In the genomic region with DNA sequence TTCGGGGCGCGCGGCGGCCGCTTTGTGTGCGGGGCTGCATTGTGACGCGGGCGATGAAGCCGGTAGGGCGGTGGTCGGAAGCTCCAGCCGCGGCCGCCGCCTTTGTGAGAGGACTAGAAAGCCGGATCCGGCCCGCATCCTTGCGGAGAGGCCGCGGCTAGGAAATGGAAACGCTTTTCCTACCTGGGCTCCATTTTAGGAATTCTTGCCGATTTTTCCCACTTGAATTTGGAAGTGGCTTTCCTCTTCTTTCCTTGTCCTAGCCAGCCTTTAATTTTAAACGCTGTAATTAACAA, we compare ENCODE assay signal across 8 cellular contexts. TPM values are rescaled to one million over a fixed set of nuclear protein-coding genes. Genes with fewer than 3 reads are reported as not detected.
A peak's percentile ranks its signal among the peaks of the same experiment; 100 is the strongest.
DNase-seq lines count a peak whose midpoint lies in the region; ATAC-seq lines count a peak whose summit lies in the region.

No MANE protein-coding gene starts in this region.

- POLR2A ChIA-PET in activated CD4-positive, alpha-beta memory T cell treated with anti-CD3 and anti-CD28 coated beads, Interleukin-2, amount 10 ng/mL, durations not matched to agents 7 days and 5 days (lab: Charles Lee) = interaction anchor here (1.0 to 25.0 kb wide), 13 partner anchors 7 to 512 kb away, joined by 3 to 1502 read pairs (median 12); no protein-coding TSS in a partner anchor

- intact Hi-C loops in left ventricle myocardium superior (cut with micrococcal nuclease) = loop anchor here (10.0 kb wide), 1 partner anchor 509 kb away; no protein-coding TSS in a partner anchor

- ATAC-seq in left ventricle myocardium superior = peak; percentile 10

- H3K9me3 ChIP-seq in skeletal muscle tissue (ENCODE audit: control insufficient read depth in 3 of 3, low read length in 3 of 3) = no peaks in the 10 kb centered on the region

- peak overlapping the region; percentile 89 for H3K4me3 Mint-ChIP-seq in activated CD4-positive, alpha-beta memory T cell treated with anti-CD3 and anti-CD28 coated beads, Interleukin-2, amount 10 ng/mL, durations not matched to agents 7 days and 5 days

- H3K36me3 ChIP-seq in skeletal muscle tissue (ENCODE audit: control insufficient read depth in 3 of 3, insufficient read depth in 3 of 3, low read length in 3 of 3) = no peaks in the 10 kb centered on the region

- CTCF ChIA-PET in activated CD4-positive, alpha-beta memory T cell treated with anti-CD3 and anti-CD28 coated beads, Interleukin-2, amount 10 ng/mL, durations not matched to agents 7 days and 5 days (lab: Charles Lee) = interaction anchor here (0.8 to 14.0 kb wide), 7 partner anchors 19 to 513 kb away, joined by 3 to 210 read pairs (median 11); no protein-coding TSS in a partner anchor

- peak overlapping the region; percentile 73 to 77 (median 74) for H3K4me3 ChIP-seq in skeletal muscle tissue (ENCODE audit: low read length in 3 of 3)

- H3K27me3 Mint-ChIP-seq in activated CD4-positive, alpha-beta memory T cell treated with anti-CD3 and anti-CD28 coated beads, Interleukin-2, amount 10 ng/mL, durations not matched to agents 7 days and 5 days = no peaks in the 10 kb centered on the region

- H3K4me1 ChIP-seq in skeletal muscle tissue (ENCODE audit: control insufficient read depth in 3 of 3, insufficient read depth in 3 of 3, low read length in 3 of 3) = peaks cover 0 to 9% (median 0%) of the 10 kb centered on the region in 3 donors

- peaks cover 0 to 4% (median 0%) of the 10 kb centered on the region in 3 donors for H3K27me3 ChIP-seq in skeletal muscle tissue (ENCODE audit: control insufficient read depth in 3 of 3, insufficient read depth in 3 of 3, low read length in 3 of 3)

- peak overlapping the region; percentile 90 for H3K27ac ChIP-seq in skeletal muscle tissue (ENCODE audit: low read depth, low read length)

- peaks cover 33% of the 10 kb centered on the region for H3K4me1 Mint-ChIP-seq in activated CD4-positive, alpha-beta memory T cell treated with anti-CD3 and anti-CD28 coated beads, Interleukin-2, amount 10 ng/mL, durations not matched to agents 7 days and 5 days

- peaks cover 51% of the 10 kb centered on the region for H3K36me3 Mint-ChIP-seq in activated CD4-positive, alpha-beta memory T cell treated with anti-CD3 and anti-CD28 coated beads, Interleukin-2, amount 10 ng/mL, durations not matched to agents 7 days and 5 days (ENCODE audit: low read depth)

- peak; percentile 18 for DNase-seq in NCI-H510A (lab: John Stamatoyannopoulos, UW)
- no peak for DNase-seq in NCI-H510A treated with DMSO at 0.1 percent for 48 hours (lab: John Stamatoyannopoulos, UW)
- no peak for DNase-seq in activated CD4-positive, alpha-beta memory T cell treated with anti-CD3 and anti-CD28 coated beads, Interleukin-2, amount 10 ng/mL, durations not matched to agents 7 days and 5 days
- peak; percentile 52 for DNase-seq in left ventricle myocardium superior
- no peak for DNase-seq in NCI-H526 treated with DMSO at 0.1 percent for 48 hours (lab: John Stamatoyannopoulos, UW)
- DNase-seq in stimulated activated naive CD4-positive, alpha-beta T cell treated with Interleukin-2 at 50 U/mL for 16 hours (lab: John Stamatoyannopoulos, UW) = no peak
- no peak for DNase-seq in NCI-H146 treated with DMSO at 0.1 percent for 48 hours (lab: John Stamatoyannopoulos, UW; ENCODE audit: unreplicated experiment)

- H3K9me3 Mint-ChIP-seq in activated CD4-positive, alpha-beta memory T cell treated with anti-CD3 and anti-CD28 coated beads, Interleukin-2, amount 10 ng/mL, durations not matched to agents 7 days and 5 days = no peaks in the 10 kb centered on the region

- H3K27ac Mint-ChIP-seq in activated CD4-positive, alpha-beta memory T cell treated with anti-CD3 and anti-CD28 coated beads, Interleukin-2, amount 10 ng/mL, durations not matched to agents 7 days and 5 days = peak overlapping the region; percentile 97

- H3K9ac ChIP-seq in skeletal muscle tissue (ENCODE audit: low read depth in 1 of 3, low read length in 3 of 3) = peak overlapping the region; percentile 75 to 89 (median 85)

RNA-seq across cellular contexts. Expression of gene TMSB4X, which starts 0.7 kb away (rescaled TPM):
- total RNA-seq in activated CD4-positive, alpha-beta memory T cell treated with anti-CD3 and anti-CD28 coated beads, Interleukin-2, amount 10 ng/mL, durations not matched to agents 7 days and 5 days = over 10,000 TPM; 10,813 to 11,021 TPM
- total RNA-seq in left ventricle myocardium superior (942 TPM), skeletal muscle tissue (1,543 TPM)

Comparison
In these comparisons a context has a peak if more than half of its experiments do, and no peak if none do; other contexts are left out.
1. DNase-seq: peak in NCI-H510A (single experiment) and left ventricle myocardium superior (single experiment); none in NCI-H510A treated with DMSO at 0.1 percent for 48 hours (single experiment), activated CD4-positive, alpha-beta memory T cell treated with anti-CD3 and anti-CD28 coated beads, Interleukin-2, amount 10 ng/mL, durations not matched to agents 7 days and 5 days (single experiment), NCI-H526 treated with DMSO at 0.1 percent for 48 hours (single experiment), stimulated activated naive CD4-positive, alpha-beta T cell treated with Interleukin-2 at 50 U/mL for 16 hours (single experiment) and NCI-H146 treated with DMSO at 0.1 percent for 48 hours (single experiment).